Comparison of ENCODE assay signal across 1 cellular context in genomic region chr6:144311361-144311760, GRCh38.
TF ChIP-seq lines count a peak whose summit lies in the region.

No MANE protein-coding gene starts in this region.

TF ChIP-seq in HepG2, 621 proteins besides CTCF, POLR2A, EP300 and RAD21 (continues in another document):
- TF ChIP-seq RERE (CRISPR knock-in tag; IDR thresholded peaks at IDR 0.05; ENCODE audit: low read depth) (no peak), HDAC2 (CRISPR knock-in tag; IDR thresholded peaks at IDR 0.05) (0 out of 2 replicates have a peak, but pooled peaks have one; percentile 45), MIXL1 (CRISPR knock-in tag; IDR thresholded peaks at IDR 0.05) (peak; percentile 57; the same call in 1 of the 2 replicates), FOXO1 (CRISPR knock-in tag; IDR thresholded peaks at IDR 0.05) (no peak), RAD51 (IDR thresholded peaks at IDR 0.05; ENCODE audit: borderline replicate concordance) (no peak), LCORL (IDR thresholded peaks at IDR 0.05) (no peak), LCORL (CRISPR knock-in tag; IDR thresholded peaks at IDR 0.05) (no peak), ZNF543 (CRISPR knock-in tag; IDR thresholded peaks at IDR 0.05) (no peak), ZNF83 (CRISPR knock-in tag; IDR thresholded peaks at IDR 0.05; ENCODE audit: borderline replicate concordance) (no peak), RXRB (CRISPR knock-in tag; IDR thresholded peaks at IDR 0.05; ENCODE audit: borderline replicate concordance) (peak; percentile 31; the same call in 1 of the 2 replicates), PBX2 (CRISPR knock-in tag; IDR thresholded peaks at IDR 0.05) (peak; percentile 55), KDM5B (CRISPR knock-in tag; IDR thresholded peaks at IDR 0.05; ENCODE audit: borderline replicate concordance) (no peak), ZBTB7B (CRISPR knock-in tag; IDR thresholded peaks at IDR 0.05) (no peak), GATAD2A (CRISPR knock-in tag; IDR thresholded peaks at IDR 0.05) (0 out of 2 replicates have a peak, but pooled peaks have one; percentile 23), CHD2 (IDR thresholded peaks at IDR 0.05; ENCODE audit: low read depth, low read length) (no peak), HMGXB3 (CRISPR knock-in tag; IDR thresholded peaks at IDR 0.05; ENCODE audit: borderline replicate concordance) (no peak), RBM22 (optimal IDR thresholded peaks at IDR 0.05; ENCODE audit: low read length) (peak; percentile 68), SOX5 (CRISPR knock-in tag; IDR thresholded peaks at IDR 0.05; ENCODE audit: borderline replicate concordance) (0 out of 2 replicates have a peak, but pooled peaks have one; percentile 20), HOXA9 (CRISPR knock-in tag; IDR thresholded peaks at IDR 0.05; ENCODE audit: borderline replicate concordance) (no peak), ZFP82 (CRISPR knock-in tag; IDR thresholded peaks at IDR 0.05; ENCODE audit: borderline replicate concordance) (no peak), NR2F1 (CRISPR knock-in tag; IDR thresholded peaks at IDR 0.05) (no peak), ONECUT2 (CRISPR knock-in tag; IDR thresholded peaks at IDR 0.05) (0 out of 2 replicates have a peak, but pooled peaks have one; percentile 31), IRF2 (CRISPR knock-in tag; IDR thresholded peaks at IDR 0.05) (no peak), ZNF207 (IDR thresholded peaks at IDR 0.05; ENCODE audit: borderline replicate concordance) (no peak), KDM3A (CRISPR knock-in tag; IDR thresholded peaks at IDR 0.05; ENCODE audit: low read depth) (no peak), KAT8 (CRISPR knock-in tag; IDR thresholded peaks at IDR 0.05) (0 out of 2 replicates have a peak, but pooled peaks have one; percentile 22), TP53 (CRISPR knock-in tag; conservative IDR thresholded peaks at IDR 0.05) (no peak), ZNF652 (CRISPR knock-in tag; IDR thresholded peaks at IDR 0.05; ENCODE audit: borderline replicate concordance, low read depth) (no peak), NCOA2 (CRISPR knock-in tag; IDR thresholded peaks at IDR 0.05) (0 out of 2 replicates have a peak, but pooled peaks have one; percentile 9), GZF1 (CRISPR knock-in tag; IDR thresholded peaks at IDR 0.05) (no peak), SMYD3 (CRISPR knock-in tag; IDR thresholded peaks at IDR 0.05) (0 out of 2 replicates have a peak, but pooled peaks have one; percentile 35), ZNF549 (CRISPR knock-in tag; IDR thresholded peaks at IDR 0.05) (no peak), ZSCAN22 (CRISPR knock-in tag; IDR thresholded peaks at IDR 0.05) (no peak), KLF6 (CRISPR knock-in tag; IDR thresholded peaks at IDR 0.05) (0 out of 2 replicates have a peak, but pooled peaks have one; percentile 36), HOXA3 (CRISPR knock-in tag; IDR thresholded peaks at IDR 0.05) (no peak), ZNF691 (CRISPR knock-in tag; IDR thresholded peaks at IDR 0.05; ENCODE audit: borderline replicate concordance, low read depth) (no peak), DNMT3B (CRISPR knock-in tag; conservative IDR thresholded peaks at IDR 0.05) (no peak), TOE1 (CRISPR knock-in tag; IDR thresholded peaks at IDR 0.05) (no peak), SMAD3 (CRISPR knock-in tag; IDR thresholded peaks at IDR 0.05) (no peak), ZZZ3 (CRISPR knock-in tag; IDR thresholded peaks at IDR 0.05; ENCODE audit: borderline replicate concordance) (no peak), ZBTB33 (CRISPR knock-in tag; IDR thresholded peaks at IDR 0.05) (no peak), ZNF256 (CRISPR knock-in tag; conservative IDR thresholded peaks at IDR 0.05) (no peak), PAF1 (CRISPR knock-in tag; IDR thresholded peaks at IDR 0.05) (peak; percentile 84)
- TF ChIP-seq, protein P1, sequence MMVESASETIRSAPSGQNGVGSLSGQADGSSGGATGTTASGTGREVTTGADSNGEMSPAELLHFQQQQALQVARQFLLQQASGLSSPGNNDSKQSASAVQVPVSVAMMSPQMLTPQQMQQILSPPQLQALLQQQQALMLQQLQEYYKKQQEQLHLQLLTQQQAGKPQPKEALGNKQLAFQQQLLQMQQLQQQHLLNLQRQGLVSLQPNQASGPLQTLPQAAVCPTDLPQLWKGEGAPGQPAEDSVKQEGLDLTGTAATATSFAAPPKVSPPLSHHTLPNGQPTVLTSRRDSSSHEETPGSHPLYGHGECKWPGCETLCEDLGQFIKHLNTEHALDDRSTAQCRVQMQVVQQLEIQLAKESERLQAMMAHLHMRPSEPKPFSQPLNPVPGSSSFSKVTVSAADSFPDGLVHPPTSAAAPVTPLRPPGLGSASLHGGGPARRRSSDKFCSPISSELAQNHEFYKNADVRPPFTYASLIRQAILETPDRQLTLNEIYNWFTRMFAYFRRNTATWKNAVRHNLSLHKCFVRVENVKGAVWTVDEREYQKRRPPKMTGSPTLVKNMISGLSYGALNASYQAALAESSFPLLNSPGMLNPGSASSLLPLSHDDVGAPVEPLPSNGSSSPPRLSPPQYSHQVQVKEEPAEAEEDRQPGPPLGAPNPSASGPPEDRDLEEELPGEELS (CRISPR knock-in tag; IDR thresholded peaks at IDR 0.05): no peak
- TF ChIP-seq, protein P2, sequence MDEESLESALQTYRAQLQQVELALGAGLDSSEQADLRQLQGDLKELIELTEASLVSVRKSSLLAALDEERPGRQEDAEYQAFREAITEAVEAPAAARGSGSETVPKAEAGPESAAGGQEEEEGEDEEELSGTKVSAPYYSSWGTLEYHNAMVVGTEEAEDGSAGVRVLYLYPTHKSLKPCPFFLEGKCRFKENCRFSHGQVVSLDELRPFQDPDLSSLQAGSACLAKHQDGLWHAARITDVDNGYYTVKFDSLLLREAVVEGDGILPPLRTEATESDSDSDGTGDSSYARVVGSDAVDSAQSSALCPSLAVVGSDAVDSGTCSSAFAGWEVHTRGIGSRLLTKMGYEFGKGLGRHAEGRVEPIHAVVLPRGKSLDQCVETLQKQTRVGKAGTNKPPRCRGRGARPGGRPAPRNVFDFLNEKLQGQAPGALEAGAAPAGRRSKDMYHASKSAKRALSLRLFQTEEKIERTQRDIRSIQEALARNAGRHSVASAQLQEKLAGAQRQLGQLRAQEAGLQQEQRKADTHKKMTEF (CRISPR knock-in tag; IDR thresholded peaks at IDR 0.05): no peak
